In the genomic region with DNA sequence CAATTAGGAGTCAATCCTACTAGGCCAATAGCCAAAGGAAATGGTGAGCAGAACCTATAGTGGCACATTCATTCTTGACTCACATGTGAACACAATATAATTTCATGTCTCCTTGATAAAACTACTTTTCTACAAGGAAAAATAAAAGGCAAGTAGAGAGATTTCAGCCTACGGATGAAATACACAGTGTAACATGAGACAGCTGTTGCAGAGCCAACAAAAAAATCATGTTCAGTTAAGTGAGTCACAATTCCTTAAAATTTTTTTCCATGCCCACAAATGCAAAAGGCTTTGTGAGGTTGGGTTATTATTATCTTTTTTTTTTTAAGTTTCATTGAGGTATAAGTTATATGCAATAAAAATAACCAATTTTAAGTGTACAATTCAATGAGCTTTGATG, we compare ENCODE assay signal across 25 cellular contexts. TPM values are rescaled to one million over a fixed set of nuclear protein-coding genes. Genes with fewer than 3 reads are reported as not detected.
"Had no signal": no experiment of that assay in that cellular context is flagged by ENCODE, and none has a peak within 500 bp of the region (broad histone marks: within the 10 kb centered on the region; RNA-seq: fewer than 3 reads in every experiment).

No MANE protein-coding gene starts in this region.

- H3K4me1 Mint-ChIP-seq: activated naive CD8-positive, alpha-beta T cell treated with anti-CD3 and anti-CD28 coated beads, Interleukin-2, amount 10 ng/mL, durations not matched to agents 7 days and 5 days had no signal

- H3K9me3 ChIP-seq: adrenal gland had no signal

- H3K4me1 ChIP-seq: adrenal gland had no signal

- H3K4me3 Mint-ChIP-seq: activated CD8-positive, alpha-beta T cell treated with anti-CD3 and anti-CD28 coated beads for 36 hours; activated naive CD8-positive, alpha-beta T cell treated with anti-CD3 and anti-CD28 coated beads, Interleukin-2, amount 10 ng/mL, durations not matched to agents 7 days and 5 days; T-helper 1 cell treated with Interleukin-12 subunit alpha and Interleukin-12 subunit beta and Interleukin-4 antibody, amounts not matched to agents 30 μg/mL and 1 μg/mL, for 36 hours had no signal

- ATAC-seq: activated CD4-positive, CD25-positive, alpha-beta regulatory T cell treated with anti-CD3 and anti-CD28 coated beads, Interleukin-2, amount 50 U/mL, for 24 hours; activated CD8-positive, alpha-beta T cell treated with anti-CD3 and anti-CD28 coated beads for 36 hours; Panc1 had no signal

- H3K27me3 ChIP-seq: adrenal gland had no signal

- H3K4me3 ChIP-seq: adrenal gland had no signal

- H3K36me3 ChIP-seq: adrenal gland had no signal

- H3K27ac ChIP-seq: adrenal gland had no signal

- DNase-seq: activated CD4-positive, alpha-beta T cell treated with anti-CD3 and anti-CD28 coated beads for 4 hours; activated CD8-positive, alpha-beta memory T cell treated with anti-CD3 and anti-CD28 coated beads, Interleukin-2, amount 50 U/mL, for 48 hours; activated CD8-positive, alpha-beta T cell treated with anti-CD3 and anti-CD28 coated beads for 36 hours; activated naive CD4-positive, alpha-beta T cell treated with anti-CD3 and anti-CD28 coated beads, Interleukin-2, amount 50 U/mL, for 16 hours; activated naive CD8-positive, alpha-beta T cell treated with anti-CD3 and anti-CD28 coated beads, Interleukin-2, amount 10 ng/mL, durations not matched to agents 7 days and 5 days; activated T-cell treated with anti-CD3 and anti-CD28 coated beads, Interleukin-2, amount 50 U/mL, for 1 hour; adrenal gland; anterior cingulate cortex; MM.1S; NCI-H1105; NCI-H1436; NCI-H1694 treated with DMSO at 0.1 percent for 48 hours; NCI-H2029 treated with DMSO at 0.1 percent for 48 hours; NCI-H226; NCI-H510A; NCI-H526 treated with DMSO at 0.1 percent for 48 hours; NCI-H82; NK-92 treated with Interleukin-12 subunit alpha and Interleukin-12 subunit beta, amount 100 ng/mL, for 24 hours; OCI-M1; RPMI8226; SHP77 had no signal

- H3K9me3 Mint-ChIP-seq: activated CD8-positive, alpha-beta T cell treated with anti-CD3 and anti-CD28 coated beads for 36 hours; activated naive CD8-positive, alpha-beta T cell treated with anti-CD3 and anti-CD28 coated beads, Interleukin-2, amount 10 ng/mL, durations not matched to agents 7 days and 5 days; T-helper 1 cell treated with Interleukin-12 subunit alpha and Interleukin-12 subunit beta and Interleukin-4 antibody, amounts not matched to agents 30 μg/mL and 1 μg/mL, for 36 hours had no signal

- H3K27ac Mint-ChIP-seq: activated CD8-positive, alpha-beta T cell treated with anti-CD3 and anti-CD28 coated beads for 36 hours; activated naive CD8-positive, alpha-beta T cell treated with anti-CD3 and anti-CD28 coated beads, Interleukin-2, amount 10 ng/mL, durations not matched to agents 7 days and 5 days; T-helper 1 cell treated with Interleukin-12 subunit alpha and Interleukin-12 subunit beta and Interleukin-4 antibody, amounts not matched to agents 30 μg/mL and 1 μg/mL, for 36 hours had no signal

- H3K36me3 Mint-ChIP-seq: activated naive CD8-positive, alpha-beta T cell treated with anti-CD3 and anti-CD28 coated beads, Interleukin-2, amount 10 ng/mL, durations not matched to agents 7 days and 5 days had no signal

RNA-seq across cellular contexts. Expression of a gene that starts 54.8 kb away (rescaled TPM):
- total RNA-seq: activated CD8-positive, alpha-beta T cell treated with anti-CD3 and anti-CD28 coated beads for 36 hours; activated naive CD8-positive, alpha-beta T cell treated with anti-CD3 and anti-CD28 coated beads, Interleukin-2, amount 10 ng/mL, durations not matched to agents 7 days and 5 days; SK-MEL-5 had no signal
